8 cellular contexts compared by ENCODE assay signal in the genomic region with DNA sequence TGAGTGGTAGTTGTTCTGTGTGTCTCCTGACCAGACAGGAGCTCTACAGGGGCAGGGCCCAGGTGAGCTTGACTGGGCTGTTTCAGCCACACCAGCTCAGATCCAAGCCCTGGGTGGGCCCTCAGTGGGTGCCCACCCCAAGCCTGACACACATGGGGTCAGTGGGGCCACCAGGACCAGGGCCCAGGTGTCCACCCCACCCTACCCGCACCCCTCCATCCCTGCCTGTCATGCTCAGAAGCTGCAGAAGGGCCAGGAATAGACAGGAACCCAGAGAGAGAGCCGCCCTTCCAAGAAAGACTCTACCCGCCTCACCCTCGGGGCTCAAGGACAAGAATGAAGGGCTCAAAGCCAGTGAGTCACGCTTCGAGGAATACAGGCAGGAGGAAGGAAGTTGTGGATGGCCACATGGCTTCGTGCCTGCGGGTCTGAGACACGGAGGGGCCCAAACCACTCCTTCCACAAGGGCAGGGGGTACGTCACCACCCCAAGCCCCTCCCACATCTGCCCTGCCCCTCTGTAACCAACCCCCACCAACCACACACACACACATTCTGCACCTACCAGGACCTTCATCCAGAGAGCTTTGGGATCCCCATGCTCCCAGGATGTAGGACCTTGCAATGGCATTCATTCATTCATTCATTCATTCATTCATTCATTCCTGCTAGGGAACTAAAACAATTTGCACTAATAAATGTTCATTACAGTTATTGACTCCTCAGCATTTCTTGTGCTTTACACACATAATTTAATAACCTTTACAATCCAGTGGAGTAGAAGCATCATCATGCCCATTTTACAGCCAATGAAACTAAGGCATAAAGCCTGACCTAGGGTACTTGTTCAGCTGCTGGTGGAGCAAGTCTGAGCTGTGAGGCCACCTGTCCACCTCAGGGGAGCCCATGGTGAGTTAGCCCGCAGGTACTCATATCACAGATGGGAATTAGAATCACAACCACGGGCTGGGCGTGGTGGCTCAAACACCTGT. TPM values are rescaled to one million over a fixed set of nuclear protein-coding genes. Genes with fewer than 3 reads are reported as not detected.
A peak's percentile ranks its signal among the peaks of the same experiment; 100 is the strongest.
DNase-seq lines count a peak whose midpoint lies in the region; ATAC-seq, FAIRE-seq and TF ChIP-seq lines count a peak whose summit lies in the region.

No MANE protein-coding gene starts in this region.

- ATAC-seq in HCT116, result peak; percentile 88
- ATAC-seq in K562, result peak; percentile 70
- ATAC-seq in HG03571 (IDR thresholded peaks at IDR 0.05; ENCODE audit: unreplicated experiment), result no peak

- WGBS in K562 (ENCODE audit: insufficient coverage, low coverage, missing lambda C conversion rate), result 45% methylated on average over 9 of the region's 13 CpGs

- no peak overlapping the region for H2AFZ ChIP-seq in HCT116 (ENCODE audit: low read depth, low read length, poor library complexity, severe bottlenecking)
- H2AFZ ChIP-seq in K562 (ENCODE audit: low read depth, low read length), result peak overlapping the region; percentile 40; the same call in 1 of the 2 replicates

- TF ChIP-seq POLR2A in HCT116 (IDR thresholded peaks at IDR 0.05; ENCODE audit: borderline replicate concordance, extremely low read depth, insufficient read depth, insufficient read length) (no peak), K562 (conservative IDR thresholded peaks at IDR 0.05) (no peak; the same call in 1 of the 2 replicates)

- H3K9ac ChIP-seq in HCT116 (ENCODE audit: low read length) (peak overlapping the region; percentile 65), K562 (ENCODE audit: insufficient read depth in 1 of 2, low read depth in 2 of 2, low read length in 2 of 2) (peak overlapping the region; percentile 32 to 74; a peak in 3 of 4 replicates)

- intact Hi-C loops in HCT116 (cut with micrococcal nuclease) (no loop called here), K562 (cut with micrococcal nuclease) (no loop called here)

- FAIRE-seq in K562 (lab: Jason Lieb, UNC), result peak; percentile 93

- H3K79me2 ChIP-seq in HCT116 (ENCODE audit: insufficient read depth, low read length) (peaks cover 97% of the 10 kb centered on the region), K562 (ENCODE audit: control insufficient read depth, insufficient read depth, low read length) (peaks cover 76% of the 10 kb centered on the region)

- TF ChIP-seq RAD21 in HCT116 (IDR thresholded peaks at IDR 0.05; ENCODE audit: low read depth), result no peak
- TF ChIP-seq RAD21 in K562 (CRISPR knock-in tag; conservative IDR thresholded peaks at IDR 0.05 in 1 of 2, IDR thresholded peaks at IDR 0.05 in 1 of 2), result no peak

- RAD21 ChIA-PET in HCT116 (lab: Charles Lee; ENCODE audit: low non-redundant PET in 1 of 2, low total read pairs in 2 of 2, uncharacterized antibody in 2 of 2, unreplicated experiment in 2 of 2), result interaction anchor here (0.6 to 0.8 kb wide), 2 partner anchors 10 to 520 kb away, joined by 3 read pairs; no protein-coding TSS in a partner anchor

- DNase-seq in HCT116 (ENCODE audit: low read depth, low spot score), result peak; percentile 80
- peak; percentile 65 for DNase-seq in T-helper 22 cell (ENCODE audit: low read depth)
- peak; percentile 58 to 78 (median 70) for DNase-seq in K562 (ENCODE audit: extremely low read depth in 1 of 4, low spot score in 3 of 4)
- DNase-seq in kidney tubule cell (ENCODE audit: low spot score), result peak; percentile 96
- peak in 2 of 3 experiments; percentile 23 to 60 for DNase-seq in stimulated activated CD4-positive, alpha-beta T cell treated with anti-CD3 and anti-CD28 coated beads, TNF-alpha, amount 100 ng/mL, for 24 hours (ENCODE audit: low read depth in 3 of 3)
- DNase-seq in NCI-H774 (lab: John Stamatoyannopoulos, UW), result no peak
- DNase-seq in GM10248 (ENCODE audit: extremely low spot score), result no peak

- H3K27me3 ChIP-seq in HCT116 (ENCODE audit: insufficient read depth, low read length) (no peaks in the 10 kb centered on the region), K562 (ENCODE audit: control insufficient read depth in 2 of 2, insufficient read depth in 2 of 2, low read length in 2 of 2) (no peaks in the 10 kb centered on the region)

- peaks cover 2 to 27% of the 10 kb centered on the region in 2 experiments; a peak in 2 of 4 replicates for H3K36me3 ChIP-seq in HCT116 (ENCODE audit: control insufficient read depth in 1 of 2, insufficient read depth in 2 of 2, low read length in 2 of 2)
- H3K36me3 ChIP-seq in K562 (ENCODE audit: control insufficient read depth, insufficient read depth, low read length), result peaks cover 51% of the 10 kb centered on the region; the same call in 2 of the 3 replicates

- H3K4me2 ChIP-seq in HCT116 (ENCODE audit: low read length) (peak overlapping the region; percentile 65), K562 (ENCODE audit: insufficient read depth, low read length) (peak overlapping the region; percentile 10; the same call in 1 of the 2 replicates)

- H3K9me1 ChIP-seq in K562 (ENCODE audit: control insufficient read depth, insufficient read depth, low read length), result no peaks in the 10 kb centered on the region

- H3K9me3 ChIP-seq in HCT116 (ENCODE audit: control insufficient read depth in 1 of 2, insufficient read depth in 1 of 2, low read depth in 1 of 2, low read length in 2 of 2) (no peaks in the 10 kb centered on the region), K562 (replicated peaks; ENCODE audit: control insufficient read depth, insufficient read depth, low read depth, low read length) (no peaks in the 10 kb centered on the region)

- POLR2A ChIA-PET in HCT116 (lab: Charles Lee), result interaction anchor here (2.2 to 2.6 kb wide), 2 partner anchors 11 to 22 kb away, joined by 4 to 14 read pairs; no protein-coding TSS in a partner anchor
- POLR2A ChIA-PET in K562 (lab: Yijun Ruan, JAX), result interaction anchor here (0.6 to 0.9 kb wide), 2 partner anchors 9 to 316 kb away, joined by 3 to 4 read pairs; no protein-coding TSS in a partner anchor
- POLR2A ChIA-PET in GM10248 (lab: Yijun Ruan, JAX), result no interaction called here

- CTCF ChIA-PET in HCT116 (lab: Charles Lee) (interaction anchor here (0.6 kb wide), 1 partner anchor 864 kb away, joined by 3 read pairs; no protein-coding TSS in a partner anchor), K562 (lab: Yijun Ruan, JAX; ENCODE audit: low intra/inter-chr PET ratio) (no interaction called here), GM10248 (lab: Yijun Ruan, JAX) (interaction anchor here (1.2 to 2.2 kb wide), 3 partner anchors 23 to 179 kb away, joined by 3 to 7 read pairs (median 4); a partner anchor contains a TSS)

- TF ChIP-seq EP300 in K562 (IDR thresholded peaks at IDR 0.05; ENCODE audit: low read length), result no peak

- H4K20me1 ChIP-seq in HCT116 (ENCODE audit: insufficient read depth) (no peaks in the 10 kb centered on the region), K562 (replicated peaks; ENCODE audit: control insufficient read depth, insufficient read depth, low read length) (peaks cover 4% of the 10 kb centered on the region)

- in situ Hi-C loops in K562 (cut with MboI), result no loop called here

- H3K27ac ChIP-seq in HCT116 (ENCODE audit: low read depth, low read length) (peak overlapping the region; percentile 79), K562 (ENCODE audit: extremely low read depth, low read depth, low read length) (peak overlapping the region; percentile 75; the same call in 2 of the 3 replicates)

- BruUV-seq in HCT116 (replicated peaks; lab: Mats Ljungman, UMichigan), result TSS peak; percentile 54
- TSS peak; percentile 36 for BruUV-seq in K562 (replicated peaks; lab: Mats Ljungman, UMichigan)

- H3K9me2 ChIP-seq in HCT116 (ENCODE audit: insufficient read depth), result no peaks in the 10 kb centered on the region

- H3K4me3 ChIP-seq in HCT116 (replicated peaks in 1 of 2; ENCODE audit: low read depth in 1 of 2, low read length in 2 of 2) (no peak overlapping the region), K562 (no peak overlapping the region)

- H3K4me1 ChIP-seq in HCT116 (ENCODE audit: control insufficient read depth in 1 of 2, insufficient read depth in 2 of 2, low read length in 2 of 2), result peaks cover 63 to 74% of the 10 kb centered on the region in 2 experiments
- H3K4me1 ChIP-seq in K562 (replicated peaks in 1 of 2; ENCODE audit: control insufficient read depth in 2 of 2, insufficient read depth in 2 of 2, low read length in 2 of 2), result peaks cover 35 to 37% of the 10 kb centered on the region in 2 experiments

- TF ChIP-seq CTCF in HCT116 (IDR thresholded peaks at IDR 0.05 in 2 of 3, conservative IDR thresholded peaks at IDR 0.05 in 1 of 3; ENCODE audit: borderline replicate concordance in 1 of 3, insufficient read depth in 1 of 3, low read depth in 2 of 3, low read length in 2 of 3), result no peak
- TF ChIP-seq CTCF in K562 (IDR thresholded peaks at IDR 0.05 in 2 of 3, conservative IDR thresholded peaks at IDR 0.05 in 1 of 3; ENCODE audit: insufficient read depth in 2 of 3, low read depth in 1 of 3, low read length in 3 of 3), result no peak
- no peak for TF ChIP-seq CTCF in GM10248 (IDR thresholded peaks at IDR 0.05; ENCODE audit: control extremely low read depth, extremely low read depth, low read depth, missing control alignments)

TF ChIP-seq in HCT116, 20 proteins besides CTCF, POLR2A, EP300 and RAD21 (continues in another document):
- TF ChIP-seq CEBPB (IDR thresholded peaks at IDR 0.05; ENCODE audit: low read depth) (no peak), ZNF274 (IDR thresholded peaks at IDR 0.05; ENCODE audit: low read depth, low read length) (no peak)

TF ChIP-seq in K562, 482 proteins besides CTCF, POLR2A, EP300 and RAD21 (continues in another document):
- TF ChIP-seq MAFK (IDR thresholded peaks at IDR 0.05; ENCODE audit: low read length), result 0 out of 2 replicates have a peak, but pooled peaks have one; percentile 5

RNA-seq across cellular contexts. Expression of a gene that starts 56.0 kb away (rescaled TPM):
- total RNA-seq in HCT116 (2021; ENCODE audit: unreplicated experiment), result 40.6 TPM
- 31.8 and 33.3 TPM in 2 replicates for polyA plus RNA-seq in HCT116 (2012)
- total RNA-seq in K562 (2011; cell fraction: chromatin; rRNA removed; ENCODE audit: low replicate concordance), result 36.4 and 43.1 TPM in 2 replicates
- 15.3 and 19.2 TPM in 2 replicates for total RNA-seq in K562 (2011; cell fraction: nucleolus; rRNA removed)
- total RNA-seq in K562 (2011; cell fraction: nucleoplasm; rRNA removed), result 30.8 and 40.9 TPM in 2 replicates
- total RNA-seq in K562 (2014; rRNA removed), result 9.7 and 14.7 TPM in 2 replicates
- 5.6 and 6.0 TPM in 2 replicates for total RNA-seq in K562 (2014; rRNA removed; fragmentation: Illumina TruSeq; extraction: Trizol)
- 4.4 and 4.6 TPM in 2 replicates for total RNA-seq in K562 (2015; rRNA removed; fragmentation: Illumina TruSeq; extraction: Trizol)
- 32.5 and 35.1 TPM in 2 replicates for total RNA-seq in K562 (2021)
- polyA plus RNA-seq in K562 (2011; rRNA removed), result 11.1 and 15.9 TPM in 2 replicates
- 9.6 and 10.4 TPM in 2 replicates for polyA plus RNA-seq in K562 (2011; cell fraction: cytosol; rRNA removed)
- polyA plus RNA-seq in K562 (2011; cell fraction: nucleus; rRNA removed), result 19.9 and 22.9 TPM in 2 replicates
- polyA plus RNA-seq in K562 (2012), result 24.2 and 28.8 TPM in 2 replicates
- 20.2 and 23.8 TPM in 2 replicates for polyA plus RNA-seq in K562 (2014; fragmentation: Illumina TruSeq; extraction: Trizol)
- 1 to 10 TPM; 6.2 to 8.1 TPM for polyA plus RNA-seq in K562 (2014; fragmentation: Nextera tagmentation; extraction: Ambion mirVana)
- polyA plus RNA-seq in K562 (2014; rRNA removed), result 10.9 and 12.7 TPM in 2 replicates
- polyA minus RNA-seq in K562 (2011; rRNA and poly(A)+ RNA removed), result 9.1 and 12.1 TPM in 2 replicates
- polyA minus RNA-seq in K562 (2011; cell fraction: cytosol; rRNA and poly(A)+ RNA removed), result 15.6 and 23.9 TPM in 2 replicates
- 7.0 and 13.6 TPM in 2 replicates for polyA minus RNA-seq in K562 (2011; cell fraction: nucleus; rRNA and poly(A)+ RNA removed)

Comparison
In these comparisons a context has a peak if more than half of its experiments do, and no peak if none do; other contexts are left out.
1. DNase-seq: peak in HCT116 (single experiment), T-helper 22 cell (single experiment), K562 (4 of 4), kidney tubule cell (single experiment) and stimulated activated CD4-positive, alpha-beta T cell treated with anti-CD3 and anti-CD28 coated beads, TNF-alpha, amount 100 ng/mL, for 24 hours (2 of 3); none in NCI-H774 (single experiment) and GM10248 (single experiment).